Comparison of ENCODE assay signal across 25 cellular contexts in genomic region chr1:9668080-9668479, GRCh38. TPM values are rescaled to one million over a fixed set of nuclear protein-coding genes. Genes with fewer than 3 reads are reported as not detected.
DNase-seq lines count a peak whose midpoint lies in the region; ATAC-seq and TF ChIP-seq lines count a peak whose summit lies in the region.
"Had no signal": no experiment of that assay in that cellular context is flagged by ENCODE, and none has a peak within 500 bp of the region (broad histone marks: within the 10 kb centered on the region; RNA-seq: fewer than 3 reads in every experiment).

No MANE protein-coding gene starts in this region.

- ATAC-seq in activated CD8-positive, alpha-beta T cell treated with anti-CD3 and anti-CD28 coated beads for 36 hours = no peak
- no peak for ATAC-seq in stimulated activated memory B cell treated with anti-CD40 and anti-IgM and Interleukin-4, amounts not matched to agents 10 μg/mL and 1 μg/mL and 100 μg/mL, for 72 hours
- no peak for ATAC-seq in GM18505 (IDR thresholded peaks at IDR 0.05; ENCODE audit: unreplicated experiment)
- ATAC-seq: activated CD4-positive, CD25-positive, alpha-beta regulatory T cell treated with anti-CD3 and anti-CD28 coated beads, Interleukin-2, amount 50 U/mL, for 24 hours; HepG2; left ventricle myocardium superior; PC-3; right lobe of liver had no signal

- H3K4me1 ChIP-seq in effector memory CD4-positive, alpha-beta T cell (ENCODE audit: control insufficient read depth, insufficient read depth, low read length, poor library complexity, severe bottlenecking) = peaks cover 16% of the 10 kb centered on the region
- H3K4me1 ChIP-seq: prostate gland, right lobe of liver had no signal

- H3K9me3 ChIP-seq in effector memory CD4-positive, alpha-beta T cell (ENCODE audit: control insufficient read depth, low read length) = no peaks in the 10 kb centered on the region
- H3K9me3 ChIP-seq: prostate gland, right lobe of liver had no signal

- TF ChIP-seq CTCF in activated CD8-positive, alpha-beta T cell treated with anti-CD3 and anti-CD28 coated beads for 36 hours (IDR thresholded peaks at IDR 0.05) = no peak

- intact Hi-C loops in activated CD8-positive, alpha-beta T cell treated with anti-CD3 and anti-CD28 coated beads for 36 hours (cut with micrococcal nuclease) = no loop called here

- no peak overlapping the region for H3K4me3 Mint-ChIP-seq in activated naive CD4-positive, alpha-beta T cell treated with anti-CD3 and anti-CD28 coated beads, Interleukin-2, amount 50 U/mL, for 24 hours
- no peak overlapping the region for H3K4me3 Mint-ChIP-seq in activated CD8-positive, alpha-beta T cell treated with anti-CD3 and anti-CD28 coated beads for 36 hours
- H3K4me3 Mint-ChIP-seq in stimulated activated memory B cell treated with anti-CD40 and anti-IgM and Interleukin-4, amounts not matched to agents 10 μg/mL and 1 μg/mL and 100 μg/mL, for 72 hours = no peak overlapping the region
- H3K4me3 Mint-ChIP-seq: endodermal cell; T-helper 1 cell treated with Interleukin-12 subunit alpha and Interleukin-12 subunit beta and Interleukin-4 antibody, amounts not matched to agents 30 μg/mL and 1 μg/mL, for 36 hours had no signal

- H3K36me3 Mint-ChIP-seq in activated naive CD4-positive, alpha-beta T cell treated with anti-CD3 and anti-CD28 coated beads, Interleukin-2, amount 50 U/mL, for 24 hours = peaks cover 17% of the 10 kb centered on the region
- peaks cover 76% of the 10 kb centered on the region for H3K36me3 Mint-ChIP-seq in activated CD8-positive, alpha-beta T cell treated with anti-CD3 and anti-CD28 coated beads for 36 hours (ENCODE audit: low read depth)
- H3K36me3 Mint-ChIP-seq in stimulated activated memory B cell treated with anti-CD40 and anti-IgM and Interleukin-4, amounts not matched to agents 10 μg/mL and 1 μg/mL and 100 μg/mL, for 72 hours = peaks cover 42% of the 10 kb centered on the region

- DNase-seq in activated naive CD4-positive, alpha-beta T cell treated with anti-CD3 and anti-CD28 coated beads, Interleukin-2, amount 50 U/mL, for 16 hours = no peak
- no peak for DNase-seq in activated CD8-positive, alpha-beta T cell treated with anti-CD3 and anti-CD28 coated beads for 36 hours
- DNase-seq in effector memory CD4-positive, alpha-beta T cell = no peak
- no peak for DNase-seq in stimulated activated CD4-positive, alpha-beta T cell treated with anti-CD3 and anti-CD28 coated beads, Interleukin-2, amount 100 ng/mL, for 48 hours
- no peak for DNase-seq in NCI-H82 (lab: John Stamatoyannopoulos, UW)
- DNase-seq: DMS79; endodermal cell; glutamatergic neuron; HCEC 1CT; Kasumi-1; left ventricle myocardium superior; NCI-H1417; NCI-H2029; NCI-H524 treated with DMSO at 0.1 percent for 48 hours; NK-92 treated with Interleukin-12 subunit alpha and Interleukin-12 subunit beta, amount 100 ng/mL, for 24 hours; PC-3; right lobe of liver; trophoblast cell had no signal

- H3K27me3 ChIP-seq in effector memory CD4-positive, alpha-beta T cell (replicated peaks; ENCODE audit: control insufficient read depth, insufficient read depth, low read length, poor library complexity, severe bottlenecking) = no peaks in the 10 kb centered on the region
- H3K27me3 ChIP-seq: right lobe of liver had no signal

- peaks cover 62% of the 10 kb centered on the region for H3K4me1 Mint-ChIP-seq in activated naive CD4-positive, alpha-beta T cell treated with anti-CD3 and anti-CD28 coated beads, Interleukin-2, amount 50 U/mL, for 24 hours
- H3K4me1 Mint-ChIP-seq in activated CD8-positive, alpha-beta T cell treated with anti-CD3 and anti-CD28 coated beads for 36 hours (ENCODE audit: low read depth) = peaks cover 76% of the 10 kb centered on the region
- peaks cover 63% of the 10 kb centered on the region for H3K4me1 Mint-ChIP-seq in stimulated activated memory B cell treated with anti-CD40 and anti-IgM and Interleukin-4, amounts not matched to agents 10 μg/mL and 1 μg/mL and 100 μg/mL, for 72 hours

- peak overlapping the region; percentile 88 for H3K27ac Mint-ChIP-seq in activated naive CD4-positive, alpha-beta T cell treated with anti-CD3 and anti-CD28 coated beads, Interleukin-2, amount 50 U/mL, for 24 hours
- H3K27ac Mint-ChIP-seq in activated CD8-positive, alpha-beta T cell treated with anti-CD3 and anti-CD28 coated beads for 36 hours = peak overlapping the region; percentile 69
- peak overlapping the region; percentile 86 for H3K27ac Mint-ChIP-seq in stimulated activated memory B cell treated with anti-CD40 and anti-IgM and Interleukin-4, amounts not matched to agents 10 μg/mL and 1 μg/mL and 100 μg/mL, for 72 hours
- H3K27ac Mint-ChIP-seq: endodermal cell; T-helper 1 cell treated with Interleukin-12 subunit alpha and Interleukin-12 subunit beta and Interleukin-4 antibody, amounts not matched to agents 30 μg/mL and 1 μg/mL, for 36 hours had no signal

- CTCF ChIA-PET in activated CD8-positive, alpha-beta T cell treated with anti-CD3 and anti-CD28 coated beads for 36 hours (lab: Charles Lee) = interaction anchor here (0.8 to 5.7 kb wide), 4 partner anchors 15 to 40 kb away, joined by 3 to 30 read pairs (median 4); partner anchors contain the start of gene PIK3CD

- POLR2A ChIA-PET in activated CD8-positive, alpha-beta T cell treated with anti-CD3 and anti-CD28 coated beads for 36 hours (lab: Charles Lee) = interaction anchor here (0.6 to 8.5 kb wide), 5 partner anchors 13 to 48 kb away, joined by 3 to 65 read pairs (median 5); partner anchors contain the start of gene PIK3CD

- H3K36me3 ChIP-seq in effector memory CD4-positive, alpha-beta T cell (ENCODE audit: control insufficient read depth, insufficient read depth, low read length) = peaks cover 28% of the 10 kb centered on the region
- H3K36me3 ChIP-seq: prostate gland, right lobe of liver had no signal

- no peaks in the 10 kb centered on the region for H3K9me3 Mint-ChIP-seq in activated naive CD4-positive, alpha-beta T cell treated with anti-CD3 and anti-CD28 coated beads, Interleukin-2, amount 50 U/mL, for 24 hours
- H3K9me3 Mint-ChIP-seq in activated CD8-positive, alpha-beta T cell treated with anti-CD3 and anti-CD28 coated beads for 36 hours = no peaks in the 10 kb centered on the region
- no peaks in the 10 kb centered on the region for H3K9me3 Mint-ChIP-seq in stimulated activated memory B cell treated with anti-CD40 and anti-IgM and Interleukin-4, amounts not matched to agents 10 μg/mL and 1 μg/mL and 100 μg/mL, for 72 hours
- H3K9me3 Mint-ChIP-seq: endodermal cell; T-helper 1 cell treated with Interleukin-12 subunit alpha and Interleukin-12 subunit beta and Interleukin-4 antibody, amounts not matched to agents 30 μg/mL and 1 μg/mL, for 36 hours had no signal

- TF ChIP-seq POLR2A in GM18505 (IDR thresholded peaks at IDR 0.05; ENCODE audit: borderline replicate concordance, extremely low read depth, insufficient read depth, insufficient read length) = no peak

- H3K27me3 Mint-ChIP-seq in activated naive CD4-positive, alpha-beta T cell treated with anti-CD3 and anti-CD28 coated beads, Interleukin-2, amount 50 U/mL, for 24 hours = no peaks in the 10 kb centered on the region
- H3K27me3 Mint-ChIP-seq in activated CD8-positive, alpha-beta T cell treated with anti-CD3 and anti-CD28 coated beads for 36 hours = no peaks in the 10 kb centered on the region
- no peaks in the 10 kb centered on the region for H3K27me3 Mint-ChIP-seq in stimulated activated memory B cell treated with anti-CD40 and anti-IgM and Interleukin-4, amounts not matched to agents 10 μg/mL and 1 μg/mL and 100 μg/mL, for 72 hours

- H3K4me3 ChIP-seq in effector memory CD4-positive, alpha-beta T cell (ENCODE audit: insufficient read depth, low read depth, low read length, poor library complexity, severe bottlenecking) = no peak overlapping the region
- H3K4me3 ChIP-seq: prostate gland, right lobe of liver had no signal

- H3K27ac ChIP-seq in effector memory CD4-positive, alpha-beta T cell (ENCODE audit: insufficient read depth, low read length, poor library complexity, severe bottlenecking) = peak overlapping the region; percentile 25
- H3K27ac ChIP-seq: prostate gland, right lobe of liver had no signal

RNA-seq across cellular contexts. Expression of gene PIK3CD, which starts 16.5 kb away (rescaled TPM):
- total RNA-seq in activated CD8-positive, alpha-beta T cell treated with anti-CD3 and anti-CD28 coated beads for 36 hours = 100 to 1,000 TPM; 152 to 158 TPM
